Comparison of ENCODE assay signal across 14 cellular contexts in genomic region chr1:119377594-119377993, GRCh38. TPM values are rescaled to one million over a fixed set of nuclear protein-coding genes. Genes with fewer than 3 reads are reported as not detected.
"Had no signal": no experiment of that assay in that cellular context is flagged by ENCODE, and none has a peak within 500 bp of the region (broad histone marks: within the 10 kb centered on the region; RNA-seq: fewer than 3 reads in every experiment).

No MANE protein-coding gene starts in this region.

RNA-seq across cellular contexts. Expression of gene HAO2, which starts 9.0 kb away (rescaled TPM):
- total RNA-seq: activated B cell treated with CpG ODN at 0.5 μM for 24 hours; activated CD4-positive, alpha-beta memory T cell treated with anti-CD3 and anti-CD28 coated beads for 36 hours; activated CD4-positive, alpha-beta memory T cell treated with anti-CD3 and anti-CD28 coated beads, Interleukin-2, amount 10 ng/mL, durations not matched to agents 7 days and 5 days; activated CD4-positive, alpha-beta T cell treated with anti-CD3 and anti-CD28 coated beads for 36 hours; activated CD4-positive, alpha-beta T cell treated with anti-CD3 and anti-CD28 coated beads, Interleukin-2, amount 10 ng/mL, durations not matched to agents 24 days and 14 days; activated CD4-positive, alpha-beta T cell treated with anti-CD3 and anti-CD28 coated beads, Interleukin-2, amount 10 ng/mL, durations not matched to agents 7 days and 5 days; activated CD8-positive, alpha-beta memory T cell treated with anti-CD3 and anti-CD28 coated beads for 36 hours; activated CD8-positive, alpha-beta memory T cell treated with anti-CD3 and anti-CD28 coated beads, Interleukin-2, amount 10 ng/mL, durations not matched to agents 7 days and 5 days; activated CD8-positive, alpha-beta T cell treated with anti-CD3 and anti-CD28 coated beads for 36 hours; activated CD8-positive, alpha-beta T cell treated with anti-CD3 and anti-CD28 coated beads, Interleukin-2, amount 10 ng/mL, durations not matched to agents 7 days and 5 days; T-cell; T-helper 1 cell treated with Interleukin-12 subunit alpha and Interleukin-12 subunit beta and Interleukin-4 antibody, amounts not matched to agents 30 ng/mL and 1 ng/mL, for 36 hours; T-helper 17 cell; T-helper 2 cell treated with Interferon-gamma antibody and Interleukin-4, amounts not matched to agents 100 ng/mL and 5 ng/mL, for 36 hours had no signal

RNA-seq across cellular contexts. Expression of gene HSD3B2, which starts 37.4 kb away (rescaled TPM):
- total RNA-seq: activated B cell treated with CpG ODN at 0.5 μM for 24 hours; activated CD4-positive, alpha-beta memory T cell treated with anti-CD3 and anti-CD28 coated beads for 36 hours; activated CD4-positive, alpha-beta memory T cell treated with anti-CD3 and anti-CD28 coated beads, Interleukin-2, amount 10 ng/mL, durations not matched to agents 7 days and 5 days; activated CD4-positive, alpha-beta T cell treated with anti-CD3 and anti-CD28 coated beads for 36 hours; activated CD4-positive, alpha-beta T cell treated with anti-CD3 and anti-CD28 coated beads, Interleukin-2, amount 10 ng/mL, durations not matched to agents 24 days and 14 days; activated CD4-positive, alpha-beta T cell treated with anti-CD3 and anti-CD28 coated beads, Interleukin-2, amount 10 ng/mL, durations not matched to agents 7 days and 5 days; activated CD8-positive, alpha-beta memory T cell treated with anti-CD3 and anti-CD28 coated beads for 36 hours; activated CD8-positive, alpha-beta memory T cell treated with anti-CD3 and anti-CD28 coated beads, Interleukin-2, amount 10 ng/mL, durations not matched to agents 7 days and 5 days; activated CD8-positive, alpha-beta T cell treated with anti-CD3 and anti-CD28 coated beads for 36 hours; activated CD8-positive, alpha-beta T cell treated with anti-CD3 and anti-CD28 coated beads, Interleukin-2, amount 10 ng/mL, durations not matched to agents 7 days and 5 days; T-helper 1 cell treated with Interleukin-12 subunit alpha and Interleukin-12 subunit beta and Interleukin-4 antibody, amounts not matched to agents 30 ng/mL and 1 ng/mL, for 36 hours; T-helper 17 cell; T-helper 2 cell treated with Interferon-gamma antibody and Interleukin-4, amounts not matched to agents 100 ng/mL and 5 ng/mL, for 36 hours had no signal
